22 cellular contexts compared by ENCODE assay signal in genomic region chr2:140392824-140393223, GRCh38.
"Had no signal": no experiment of that assay in that cellular context is flagged by ENCODE, and none has a peak within 500 bp of the region (broad histone marks: within the 10 kb centered on the region; RNA-seq: fewer than 3 reads in every experiment).

No MANE protein-coding gene starts in this region.

- H3K4me3 ChIP-seq: cardiac muscle cell, esophagus squamous epithelium, gastroesophageal sphincter, heart left ventricle, mucosa of descending colon, neural progenitor cell, prostate gland, skin epidermis, suprapubic skin, transverse colon, uterus had no signal

- H2AFZ ChIP-seq: neural progenitor cell had no signal

- H3K36me3 ChIP-seq: cardiac muscle cell, esophagus squamous epithelium, gastroesophageal sphincter, heart left ventricle, neural progenitor cell, prostate gland, suprapubic skin, transverse colon, uterus had no signal

- H3K9ac ChIP-seq: neural progenitor cell had no signal

- DNase-seq: activated CD4-positive, alpha-beta T cell treated with anti-CD3 and anti-CD28 coated beads, Interleukin-2, amount 50 U/mL, for 1 hour; activated CD8-positive, alpha-beta memory T cell treated with anti-CD3 and anti-CD28 coated beads, Interleukin-2, amount 50 U/mL, for 48 hours; activated effector memory CD4-positive, alpha-beta T cell treated with anti-CD3 and anti-CD28 coated beads, Interleukin-2, amount 50 U/mL, for 16 hours; activated naive CD4-positive, alpha-beta T cell treated with anti-CD3 and anti-CD28 coated beads, Interleukin-2, amount 50 U/mL, for 16 hours; activated T-cell treated with anti-CD3 and anti-CD28 coated beads, Interleukin-2, amount 50 U/mL, for 48 hours; dermis blood vessel endothelial cell; effector memory CD4-positive, alpha-beta T cell; esophagus squamous epithelium; heart left ventricle; mucosa of descending colon; naive thymus-derived CD4-positive, alpha-beta T cell; right cardiac atrium; stimulated activated naive CD8-positive, alpha-beta T cell treated with anti-CD3 and anti-CD28 coated beads, Interleukin-15, amount 100 ng/mL, for 72 hours; transverse colon; uterus had no signal

- H3K4me1 ChIP-seq: esophagus squamous epithelium, gastroesophageal sphincter, heart left ventricle, neural progenitor cell, prostate gland, suprapubic skin, transverse colon, uterus had no signal

- ATAC-seq: activated CD4-positive, CD25-positive, alpha-beta regulatory T cell treated with anti-CD3 and anti-CD28 coated beads, Interleukin-2, amount 50 U/mL, for 24 hours; gastroesophageal sphincter; heart left ventricle; mucosa of descending colon; naive thymus-derived CD4-positive, alpha-beta T cell; right cardiac atrium; stimulated activated naive CD8-positive, alpha-beta T cell treated with anti-CD3 and anti-CD28 coated beads, Interleukin-15, amount 100 ng/mL, for 72 hours had no signal

- H3K9me3 ChIP-seq: esophagus squamous epithelium, gastroesophageal sphincter, heart left ventricle, mucosa of descending colon, prostate gland, suprapubic skin, transverse colon, uterus had no signal

- H3K27ac ChIP-seq: cardiac muscle cell, esophagus squamous epithelium, gastroesophageal sphincter, heart left ventricle, neural progenitor cell, prostate gland, skin epidermis, suprapubic skin, transverse colon, uterus had no signal

- H3K4me2 ChIP-seq: neural progenitor cell had no signal

- H3K27me3 ChIP-seq: cardiac muscle cell, esophagus squamous epithelium, gastroesophageal sphincter, heart left ventricle, neural progenitor cell, suprapubic skin, transverse colon, uterus had no signal
